14 cellular contexts compared by ENCODE assay signal in genomic region chr15:32824777-32825176, GRCh38.
DNase-seq lines count a peak whose midpoint lies in the region; ATAC-seq and TF ChIP-seq lines count a peak whose summit lies in the region.
"Had no signal": no experiment of that assay in that cellular context is flagged by ENCODE, and none has a peak within 500 bp of the region (broad histone marks: within the 10 kb centered on the region; RNA-seq: fewer than 3 reads in every experiment).

No MANE protein-coding gene starts in this region.

- H3K4me1 ChIP-seq in PC-3 (ENCODE audit: insufficient read depth, low read length) = peaks cover 71% of the 10 kb centered on the region
- H3K4me1 ChIP-seq: lower lobe of right lung had no signal

- H3F3A ChIP-seq in PC-3 (ENCODE audit: low read length, unreplicated experiment) = peaks cover 11% of the 10 kb centered on the region

- H2AFZ ChIP-seq in PC-3 (ENCODE audit: low read length) = 0 out of 2 replicates have a peak overlapping the region, but pooled peaks have one; percentile 2

- no peak overlapping the region for H3K4me3 Mint-ChIP-seq in activated CD4-positive, alpha-beta memory T cell treated with anti-CD3 and anti-CD28 coated beads, Interleukin-2, amount 10 ng/mL, durations not matched to agents 7 days and 5 days
- H3K4me3 Mint-ChIP-seq: T-helper 2 cell treated with Interferon-gamma antibody and Interleukin-4, amounts not matched to agents 5 μg/mL and 100 μg/mL, for 36 hours had no signal

- peak overlapping the region; percentile 54 for H3K9ac ChIP-seq in PC-3 (ENCODE audit: low read length)

- DNase-seq in PC-3 (peak; percentile 97), dermis blood vessel endothelial cell (peak; percentile 75), myocyte (ENCODE audit: low read depth) (peak; percentile 32), GM19238 (ENCODE audit: insufficient read length, low spot score) (no peak), UCSD-AML1 (lab: John Stamatoyannopoulos, UW; ENCODE audit: unreplicated experiment) (no peak)
- no peak for DNase-seq in activated naive CD4-positive, alpha-beta T cell treated with anti-CD3 and anti-CD28 coated beads, Interleukin-2, amount 50 U/mL, for 72 hours (ENCODE audit: low spot score in 2 of 2)
- no peak for DNase-seq in activated CD4-positive, alpha-beta memory T cell treated with anti-CD3 and anti-CD28 coated beads, Interleukin-2, amount 10 ng/mL, durations not matched to agents 7 days and 5 days
- DNase-seq: activated CD8-positive, alpha-beta memory T cell treated with anti-CD3 and anti-CD28 coated beads, Interleukin-2, amount 50 U/mL, for 48 hours; lower lobe of right lung; NK-92 treated with Interleukin-12 subunit alpha and Interleukin-12 subunit beta, amount 100 ng/mL, for 24 hours; substantia nigra had no signal

- POLR2A ChIA-PET in PC-3 (lab: Charles Lee; ENCODE audit: unreplicated experiment) = interaction anchor here (0.6 to 0.7 kb wide), 2 partner anchors 49 to 218 kb away, joined by 3 read pairs; no protein-coding TSS in a partner anchor
- POLR2A ChIA-PET in activated CD4-positive, alpha-beta memory T cell treated with anti-CD3 and anti-CD28 coated beads, Interleukin-2, amount 10 ng/mL, durations not matched to agents 7 days and 5 days (lab: Charles Lee) = no interaction called here

- no peaks in the 10 kb centered on the region for H3K36me3 Mint-ChIP-seq in activated naive CD4-positive, alpha-beta T cell treated with anti-CD3 and anti-CD28 coated beads, Interleukin-2, amount 50 U/mL, for 72 hours
- H3K36me3 Mint-ChIP-seq in activated CD4-positive, alpha-beta memory T cell treated with anti-CD3 and anti-CD28 coated beads, Interleukin-2, amount 10 ng/mL, durations not matched to agents 7 days and 5 days (ENCODE audit: low read depth) = no peaks in the 10 kb centered on the region

- H3K27ac Mint-ChIP-seq in activated naive CD4-positive, alpha-beta T cell treated with anti-CD3 and anti-CD28 coated beads, Interleukin-2, amount 50 U/mL, for 72 hours = no peak overlapping the region
- no peak overlapping the region for H3K27ac Mint-ChIP-seq in activated CD4-positive, alpha-beta memory T cell treated with anti-CD3 and anti-CD28 coated beads, Interleukin-2, amount 10 ng/mL, durations not matched to agents 7 days and 5 days
- H3K27ac Mint-ChIP-seq: T-helper 2 cell treated with Interferon-gamma antibody and Interleukin-4, amounts not matched to agents 5 μg/mL and 100 μg/mL, for 36 hours had no signal

- no peaks in the 10 kb centered on the region for H3K36me3 ChIP-seq in PC-3 (ENCODE audit: low read depth, low read length)
- H3K36me3 ChIP-seq: lower lobe of right lung had no signal

- TF ChIP-seq CTCF in C4-2B (conservative IDR thresholded peaks at IDR 0.05) (no peak), PC-3 (conservative IDR thresholded peaks at IDR 0.05; ENCODE audit: low read depth, low read length) (peak; percentile 44; the same call in 1 of the 2 replicates)

- no peaks in the 10 kb centered on the region for H3K79me2 ChIP-seq in PC-3 (ENCODE audit: low read length)

- H4K20me1 ChIP-seq in PC-3 (ENCODE audit: low read length) = no peaks in the 10 kb centered on the region

- no peaks in the 10 kb centered on the region for H3K9me2 ChIP-seq in PC-3 (replicated peaks; ENCODE audit: low read length)

- peak overlapping the region; percentile 64 for H3K4me2 ChIP-seq in PC-3 (ENCODE audit: low read length)

- no peaks in the 10 kb centered on the region for H3K4me1 Mint-ChIP-seq in activated CD4-positive, alpha-beta memory T cell treated with anti-CD3 and anti-CD28 coated beads, Interleukin-2, amount 10 ng/mL, durations not matched to agents 7 days and 5 days

- H3K27me3 Mint-ChIP-seq in activated CD4-positive, alpha-beta memory T cell treated with anti-CD3 and anti-CD28 coated beads, Interleukin-2, amount 10 ng/mL, durations not matched to agents 7 days and 5 days = peaks cover 5% of the 10 kb centered on the region

- BruUV-seq in PC-3 (replicated peaks; lab: Mats Ljungman, UMichigan) = no TSS peak

- peak; percentile 74 for ATAC-seq in PC-3
- no peak for ATAC-seq in activated naive CD4-positive, alpha-beta T cell treated with anti-CD3 and anti-CD28 coated beads, Interleukin-2, amount 50 U/mL, for 72 hours
- ATAC-seq: GM12878, lower lobe of right lung had no signal

- H3K4me3 ChIP-seq in PC-3 (ENCODE audit: low read length) = peak overlapping the region; percentile 24; the same call in 1 of the 2 replicates
- H3K4me3 ChIP-seq: GM12878, lower lobe of right lung had no signal

- CTCF ChIA-PET in PC-3 (lab: Charles Lee) = interaction anchor here (0.5 to 1.1 kb wide), 3 partner anchors 158 to 176 kb away, joined by 3 read pairs; no protein-coding TSS in a partner anchor
- CTCF ChIA-PET in activated CD4-positive, alpha-beta memory T cell treated with anti-CD3 and anti-CD28 coated beads, Interleukin-2, amount 10 ng/mL, durations not matched to agents 7 days and 5 days (lab: Charles Lee) = no interaction called here

- no peaks in the 10 kb centered on the region for H3K9me3 ChIP-seq in PC-3 (ENCODE audit: low read length)
- H3K9me3 ChIP-seq: lower lobe of right lung had no signal

- intact Hi-C loops in PC-3 (cut with micrococcal nuclease) = loop anchor here (1.0 to 5.0 kb wide), 3 partner anchors 92 to 162 kb away; no protein-coding TSS in a partner anchor

- peak overlapping the region; percentile 70 for H3K27ac ChIP-seq in C4-2B
- H3K27ac ChIP-seq in PC-3 (ENCODE audit: low read length) = peak overlapping the region; percentile 95
- H3K27ac ChIP-seq: lower lobe of right lung had no signal

- no peaks in the 10 kb centered on the region for H3K27me3 ChIP-seq in PC-3 (ENCODE audit: low read length)

- no peaks in the 10 kb centered on the region for H3K9me3 Mint-ChIP-seq in activated naive CD4-positive, alpha-beta T cell treated with anti-CD3 and anti-CD28 coated beads, Interleukin-2, amount 50 U/mL, for 72 hours
- H3K9me3 Mint-ChIP-seq in activated CD4-positive, alpha-beta memory T cell treated with anti-CD3 and anti-CD28 coated beads, Interleukin-2, amount 10 ng/mL, durations not matched to agents 7 days and 5 days = no peaks in the 10 kb centered on the region
- H3K9me3 Mint-ChIP-seq: T-helper 2 cell treated with Interferon-gamma antibody and Interleukin-4, amounts not matched to agents 5 μg/mL and 100 μg/mL, for 36 hours had no signal

Comparison
In these comparisons a context has a peak if more than half of its experiments do, and no peak if none do; other contexts are left out.
1. DNase-seq: peak in PC-3 (single experiment), dermis blood vessel endothelial cell (single experiment) and myocyte (single experiment); none in activated naive CD4-positive, alpha-beta T cell treated with anti-CD3 and anti-CD28 coated beads, Interleukin-2, amount 50 U/mL, for 72 hours (0 of 2), GM19238 (single experiment), activated CD4-positive, alpha-beta memory T cell treated with anti-CD3 and anti-CD28 coated beads, Interleukin-2, amount 10 ng/mL, durations not matched to agents 7 days and 5 days (single experiment) and UCSD-AML1 (single experiment).